Comparison of ENCODE assay signal across 21 cellular contexts in genomic region chr5:163163858-163164257, GRCh38.
DNase-seq lines count a peak whose midpoint lies in the region; ATAC-seq and TF ChIP-seq lines count a peak whose summit lies in the region.
"Had no signal": no experiment of that assay in that cellular context is flagged by ENCODE, and none has a peak within 500 bp of the region (broad histone marks: within the 10 kb centered on the region; RNA-seq: fewer than 3 reads in every experiment).

No MANE protein-coding gene starts in this region.

- no peaks in the 10 kb centered on the region for H3K4me1 ChIP-seq in RWPE2 (ENCODE audit: insufficient read depth, poor library complexity, severe bottlenecking)
- H3K4me1 ChIP-seq: BLaER1, SJCRH30 had no signal

- no peak overlapping the region for H3K4me3 ChIP-seq in RWPE2 (ENCODE audit: severe bottlenecking)
- H3K4me3 ChIP-seq: BLaER1, K562, SJCRH30 had no signal

- no peak for TF ChIP-seq CTCF in RWPE2 (IDR thresholded peaks at IDR 0.05; ENCODE audit: poor library complexity, severe bottlenecking)

- H3K27me3 ChIP-seq in RWPE2 (ENCODE audit: insufficient read depth, poor library complexity, severe bottlenecking) = no peaks in the 10 kb centered on the region
- H3K27me3 ChIP-seq: BLaER1, SJCRH30 had no signal

- intact Hi-C loops in posterior vena cava (cut with DNase I) = no loop called here

- DNase-seq in RWPE2 (ENCODE audit: low spot score) (no peak), kidney tubule cell (ENCODE audit: low spot score) (peak; percentile 35), islet precursor cell (no peak), inferior parietal cortex (ENCODE audit: extremely low spot score) (no peak), posterior vena cava (ENCODE audit: low spot score) (no peak)
- DNase-seq: CD4-positive, alpha-beta T cell; COR-L47; DMS 273 treated with DMSO at 0.1 percent for 48 hours; H7; NCI-H1092 treated with DMSO at 0.1 percent for 48 hours; NCI-H1436 treated with DMSO at 0.1 percent for 48 hours; NCI-H1930; NCI-H510A treated with DMSO at 0.1 percent for 48 hours; NCI-H748 treated with DMSO at 0.1 percent for 48 hours; SJCRH30 had no signal

- no peaks in the 10 kb centered on the region for H3K9me3 ChIP-seq in RWPE2 (ENCODE audit: severe bottlenecking)
- H3K9me3 ChIP-seq: SJCRH30 had no signal

- ATAC-seq in GM18511 (IDR thresholded peaks at IDR 0.05; ENCODE audit: unreplicated experiment) = peak; percentile 60
- peak; percentile 51 for ATAC-seq in HG03432 (IDR thresholded peaks at IDR 0.05; ENCODE audit: unreplicated experiment)
- peak; percentile 68 for ATAC-seq in RWPE2 (ENCODE audit: low read depth)
- ATAC-seq: HepG2, K562, Panc1 had no signal

- H3K27ac ChIP-seq in RWPE2 (ENCODE audit: poor library complexity, severe bottlenecking) = no peak overlapping the region
- H3K27ac ChIP-seq: BLaER1, SJCRH30 had no signal

- H3K36me3 ChIP-seq in RWPE2 (ENCODE audit: low read depth) = no peaks in the 10 kb centered on the region
- H3K36me3 ChIP-seq: BLaER1, SJCRH30 had no signal
